8 cellular contexts compared by ENCODE assay signal in genomic region chr7:102572320-102573245, GRCh38. TPM values are rescaled to one million over a fixed set of nuclear protein-coding genes. Genes with fewer than 3 reads are reported as not detected.
DNase-seq lines count a peak whose midpoint lies in the region; ATAC-seq, FAIRE-seq and TF ChIP-seq lines count a peak whose summit lies in the region.
"Not testable (repeated sequence)": the region's sequence is repeated elsewhere in the genome, so short reads cannot be mapped to it uniquely, and the experiment has no call there.

Gene POLR2J3 (minus strand): TSS chr7:102572583. CDS start chr7:102572521, 62 bp downstream.

- not testable (repeated sequence) for H3K36me3 Mint-ChIP-seq in HFFc6 (ENCODE audit: low read depth); activated CD8-positive, alpha-beta T cell treated with anti-CD3 and anti-CD28 coated beads, Interleukin-2, amount 10 ng/mL, durations not matched to agents 7 days and 5 days (ENCODE audit: low read depth)

- H3K4me3 ChIP-seq in LNCaP clone FGC (ENCODE audit: low read depth, low read length) = peak within 1 kb of the TSS; percentile 62
- H3K4me3 ChIP-seq in colonic mucosa = peak within 1 kb of the TSS; percentile 81
- peak within 1 kb of the TSS; percentile 61 to 75 for H3K4me3 ChIP-seq in kidney (ENCODE audit: low read length in 2 of 2)
- H3K4me3 ChIP-seq in gastrocnemius medialis = peak within 1 kb of the TSS; percentile 74 to 99 (median 84)
- peak within 1 kb of the TSS; percentile 62 to 84 (median 73) for H3K4me3 ChIP-seq in tibial nerve

- peak within 1 kb of the TSS; percentile 90 for H3K27ac Mint-ChIP-seq in HFFc6
- peak within 1 kb of the TSS; percentile 92 for H3K27ac Mint-ChIP-seq in activated CD8-positive, alpha-beta T cell treated with anti-CD3 and anti-CD28 coated beads, Interleukin-2, amount 10 ng/mL, durations not matched to agents 7 days and 5 days

- H3K4me3 Mint-ChIP-seq in HFFc6 = peak within 1 kb of the TSS; percentile 98
- peak within 1 kb of the TSS; percentile 89 for H3K4me3 Mint-ChIP-seq in activated CD8-positive, alpha-beta T cell treated with anti-CD3 and anti-CD28 coated beads, Interleukin-2, amount 10 ng/mL, durations not matched to agents 7 days and 5 days

- FAIRE-seq in kidney (lab: Jason Lieb, UNC) = not testable (repeated sequence)

- CTCF ChIA-PET in activated CD8-positive, alpha-beta T cell treated with anti-CD3 and anti-CD28 coated beads, Interleukin-2, amount 10 ng/mL, durations not matched to agents 7 days and 5 days (lab: Charles Lee) = not testable (repeated sequence)

- not testable (repeated sequence) for H3K9me3 Mint-ChIP-seq in HFFc6; activated CD8-positive, alpha-beta T cell treated with anti-CD3 and anti-CD28 coated beads, Interleukin-2, amount 10 ng/mL, durations not matched to agents 7 days and 5 days (ENCODE audit: insufficient read depth)

- POLR2A ChIA-PET in activated CD8-positive, alpha-beta T cell treated with anti-CD3 and anti-CD28 coated beads, Interleukin-2, amount 10 ng/mL, durations not matched to agents 7 days and 5 days (lab: Charles Lee) = not testable (repeated sequence)

- not testable (repeated sequence) for H3K4me1 ChIP-seq in colonic mucosa; kidney (ENCODE audit: control insufficient read depth in 1 of 2, insufficient read depth in 1 of 2, low read depth in 1 of 2, low read length in 2 of 2); gastrocnemius medialis; tibial nerve

- H3K27me3 ChIP-seq in colonic mucosa, gastrocnemius medialis, tibial nerve: not testable (repeated sequence)

- peak; percentile 32 for TF ChIP-seq POLR2A in GM15510 (IDR thresholded peaks at IDR 0.05; ENCODE audit: borderline replicate concordance, extremely low read depth, insufficient read length)
- peak in 1 of 2 donors; percentile 45 for TF ChIP-seq POLR2A in gastrocnemius medialis (IDR thresholded peaks at IDR 0.05)
- not testable (repeated sequence) for TF ChIP-seq POLR2A in tibial nerve (IDR thresholded peaks at IDR 0.05)

- not testable (repeated sequence) for H3K9me3 ChIP-seq in colonic mucosa; kidney (ENCODE audit: control insufficient read depth in 1 of 2, low read length in 2 of 2); gastrocnemius medialis; tibial nerve

- DNase-seq in HFFc6 (peak; percentile 95), LNCaP clone FGC (ENCODE audit: low read depth) (peak; percentile 66), colonic mucosa (peak; percentile 98), kidney (peak; percentile 97), gastrocnemius medialis (peak; percentile 88 to 98), tibial nerve (ENCODE audit: low spot score in 2 of 2) (peak; percentile 87 to 97)
- DNase-seq in activated CD8-positive, alpha-beta T cell treated with anti-CD3 and anti-CD28 coated beads, Interleukin-2, amount 10 ng/mL, durations not matched to agents 7 days and 5 days = peak; percentile 100

- WGBS in tibial nerve, 2 donors = 0 to 1% methylated on average over 20 to 25 of the region's 61 CpGs

- H3K27me3 Mint-ChIP-seq in HFFc6 (ENCODE audit: insufficient read depth); activated CD8-positive, alpha-beta T cell treated with anti-CD3 and anti-CD28 coated beads, Interleukin-2, amount 10 ng/mL, durations not matched to agents 7 days and 5 days (ENCODE audit: low read depth): not testable (repeated sequence)

- TF ChIP-seq CTCF in HFFc6 (IDR thresholded peaks at IDR 0.05) (peak; percentile 79), LNCaP clone FGC (IDR thresholded peaks at IDR 0.05; ENCODE audit: control insufficient read depth, extremely low read depth, insufficient read depth) (peak; percentile 73), colonic mucosa (IDR thresholded peaks at IDR 0.05) (peak; percentile 57), kidney (IDR thresholded peaks at IDR 0.05; ENCODE audit: borderline replicate concordance, extremely low read depth, insufficient read depth) (peak; percentile 65), gastrocnemius medialis (IDR thresholded peaks at IDR 0.05 in 4 of 5, conservative IDR thresholded peaks at IDR 0.05 in 1 of 5) (peak in 4 of 5 experiments; percentile 30 to 68 (median 60)), tibial nerve (IDR thresholded peaks at IDR 0.05) (peak; percentile 29 to 89 (median 54))

- peak within 1 kb of the TSS in 1 of 2 donors; percentile 81 for H3K9ac ChIP-seq in colonic mucosa (ENCODE audit: low read depth in 2 of 2, low read length in 2 of 2)
- H3K9ac ChIP-seq in kidney (ENCODE audit: low read length in 2 of 2) = peak within 1 kb of the TSS in 1 of 2 donors; percentile 71

- in situ Hi-C loops in gastrocnemius medialis (cut with MboI; ENCODE audit: low sequenced_read_pairs in 4 of 4) = not testable (repeated sequence)

- peak; percentile 92 for ATAC-seq in activated CD8-positive, alpha-beta T cell treated with anti-CD3 and anti-CD28 coated beads, Interleukin-2, amount 10 ng/mL, durations not matched to agents 7 days and 5 days
- ATAC-seq in gastrocnemius medialis = peak; percentile 89 to 96

- H3K27ac ChIP-seq in colonic mucosa (peak within 1 kb of the TSS; percentile 67), gastrocnemius medialis (peak within 1 kb of the TSS; percentile 82 to 88 (median 84)), tibial nerve (peak within 1 kb of the TSS; percentile 61 to 87 (median 77))
- not testable (repeated sequence) for H3K27ac ChIP-seq in kidney (ENCODE audit: low read depth in 2 of 2, low read length in 2 of 2)

- peak in 1 of 2 donors; percentile 84 for TF ChIP-seq EP300 in tibial nerve (IDR thresholded peaks at IDR 0.05)

- H3K4me1 Mint-ChIP-seq in HFFc6 (ENCODE audit: low read depth); activated CD8-positive, alpha-beta T cell treated with anti-CD3 and anti-CD28 coated beads, Interleukin-2, amount 10 ng/mL, durations not matched to agents 7 days and 5 days (ENCODE audit: low read depth): not testable (repeated sequence)

- intact Hi-C loops in colonic mucosa (cut with DNase I); kidney (cut with DNase I); gastrocnemius medialis (cut with DNase I; ENCODE audit: low total_unique reads): not testable (repeated sequence)

- H3K36me3 ChIP-seq in colonic mucosa; kidney (ENCODE audit: control insufficient read depth in 1 of 2, insufficient read depth in 2 of 2, low read length in 2 of 2); gastrocnemius medialis; tibial nerve: not testable (repeated sequence)

RNA-seq across cellular contexts. Expression of gene POLR2J3, which starts in this region (rescaled TPM):
- 10 to 100 TPM; 18.4 to 31.6 (median 20.1) TPM for total RNA-seq in HFFc6 (2021; fragmentation: NEBNext Ultra II Directional; extraction: Animal tissue kit (Norgen Biotek cat#: 25700))
- 10 to 100 TPM; 52.4 to 59.4 TPM for total RNA-seq in activated CD8-positive, alpha-beta T cell treated with anti-CD3 and anti-CD28 coated beads, Interleukin-2, amount 10 ng/mL, durations not matched to agents 7 days and 5 days
- total RNA-seq in colonic mucosa (10 to 100 TPM; 19.2 to 32.9 TPM), kidney (48.0 TPM), gastrocnemius medialis (10 to 100 TPM in 2 of 4 donors, 1 to 10 TPM in 2; 1.1 to 17.4 (median 8.5) TPM), tibial nerve (10 to 100 TPM in 3 of 4 donors, 1 to 10 TPM in 1; 9.6 to 27.8 (median 15.4) TPM)
- 70.8 TPM for polyA plus RNA-seq in kidney (ENCODE audit: insufficient read depth, low read depth, low replicate concordance)
